Comparison of ENCODE assay signal across 9 cellular contexts in genomic region chr1:94247146-94248094, GRCh38. TPM values are rescaled to one million over a fixed set of nuclear protein-coding genes. Genes with fewer than 3 reads are reported as not detected.
DNase-seq lines count a peak whose midpoint lies in the region; ATAC-seq, FAIRE-seq and TF ChIP-seq lines count a peak whose summit lies in the region.
"Had no signal": no experiment of that assay in that cellular context is flagged by ENCODE, and none has a peak within 500 bp of the region (broad histone marks: within the 10 kb centered on the region; RNA-seq: fewer than 3 reads in every experiment).

No MANE protein-coding gene starts in this region.

- peaks cover 11% of the 10 kb centered on the region; the same call in 1 of the 2 replicates for H3K36me3 Mint-ChIP-seq in WTC11
- H3K36me3 Mint-ChIP-seq: CD4-positive, CD25-positive, alpha-beta regulatory T cell had no signal

- H3K9me3 Mint-ChIP-seq in WTC11, result peaks cover 17% of the 10 kb centered on the region

- H3K36me3 ChIP-seq in esophagus (ENCODE audit: control insufficient read depth in 2 of 2, insufficient read depth in 2 of 2, low read length in 1 of 2), result no peaks in the 10 kb centered on the region
- H3K36me3 ChIP-seq in muscle layer of duodenum (ENCODE audit: control insufficient read depth in 1 of 2, insufficient read depth in 2 of 2, low read length in 2 of 2), result no peaks in the 10 kb centered on the region
- H3K36me3 ChIP-seq in uterus, result no peaks in the 10 kb centered on the region

- peaks cover 10% of the 10 kb centered on the region for H3K4me1 Mint-ChIP-seq in WTC11

- peaks cover 0 to 3% of the 10 kb centered on the region in 2 donors for H3K27me3 ChIP-seq in esophagus (ENCODE audit: control insufficient read depth in 1 of 2, insufficient read depth in 2 of 2, low read length in 2 of 2)
- peaks cover 16% of the 10 kb centered on the region for H3K27me3 ChIP-seq in muscle layer of duodenum (ENCODE audit: low read depth, low read length)
- no peaks in the 10 kb centered on the region for H3K27me3 ChIP-seq in uterus

- H3K4me1 ChIP-seq in esophagus (ENCODE audit: control insufficient read depth in 2 of 2, insufficient read depth in 2 of 2, low read length in 1 of 2) (no peaks in the 10 kb centered on the region), muscle layer of duodenum (ENCODE audit: control insufficient read depth in 1 of 2, insufficient read depth in 2 of 2, low read length in 2 of 2) (peaks cover 0 to 10% of the 10 kb centered on the region in 2 donors), uterus (no peaks in the 10 kb centered on the region)

- CTCF ChIA-PET in WTC11 (lab: Charles Lee), result interaction anchor here (0.8 to 3.2 kb wide), 9 partner anchors 11 to 222 kb away, joined by 3 to 21 read pairs (median 6); partner anchors contain the start of gene ARHGAP29

- H3K27ac Mint-ChIP-seq in WTC11, result no peak overlapping the region

- peak; percentile 95 for ATAC-seq in WTC11

- peaks cover 92% of the 10 kb centered on the region for H3K27me3 Mint-ChIP-seq in WTC11 (ENCODE audit: low read depth)

- H3K4me3 ChIP-seq in esophagus (ENCODE audit: low read depth in 1 of 2, low read length in 2 of 2), result peak overlapping the region; percentile 67 to 71
- H3K4me3 ChIP-seq in muscle layer of duodenum (ENCODE audit: low read depth in 1 of 2, low read length in 2 of 2), result peak overlapping the region; percentile 67 to 74
- H3K4me3 ChIP-seq in uterus, result peak overlapping the region; percentile 31 to 76

- WGBS in esophagus, 2 donors, result 1% methylated on average over 86 to 102 of the region's 102 CpGs

- FAIRE-seq in H54 (lab: Jason Lieb, UNC), result no peak

- TF ChIP-seq CTCF in WTC11 (IDR thresholded peaks at IDR 0.05) (no peak), uterus (IDR thresholded peaks at IDR 0.05) (no peak)

- H3K27ac ChIP-seq in esophagus (ENCODE audit: low read depth in 2 of 2, low read length in 1 of 2) (peak overlapping the region; percentile 63 to 65), muscle layer of duodenum (ENCODE audit: low read length) (peak overlapping the region; percentile 72), uterus (peak overlapping the region; percentile 72 to 75)

- no peaks in the 10 kb centered on the region for H3K9me3 ChIP-seq in esophagus (ENCODE audit: control insufficient read depth in 2 of 2, insufficient read depth in 1 of 2, low read depth in 1 of 2, low read length in 1 of 2)
- peaks cover 0 to 4% of the 10 kb centered on the region in 2 donors for H3K9me3 ChIP-seq in muscle layer of duodenum (ENCODE audit: control insufficient read depth in 1 of 2, low read length in 2 of 2)
- H3K9me3 ChIP-seq in uterus, result no peaks in the 10 kb centered on the region

- peak; percentile 67 for TF ChIP-seq POLR2A in H54 (IDR thresholded peaks at IDR 0.05; ENCODE audit: low read depth, low read length)
- peak; percentile 75 to 83 for TF ChIP-seq POLR2A in uterus (IDR thresholded peaks at IDR 0.05)

- intact Hi-C loops in uterus (cut with DNase I; ENCODE audit: low total_unique reads), result no loop called here

- H3K4me3 Mint-ChIP-seq in WTC11, result peak overlapping the region; percentile 78

- POLR2A ChIA-PET in WTC11 (lab: Charles Lee), result interaction anchor here (0.5 to 1.4 kb wide), 3 partner anchors 10 to 1211 kb away, joined by 3 to 15 read pairs (median 4); partner anchors contain the start of gene ARHGAP29

- DNase-seq in NCI-H2227 (lab: John Stamatoyannopoulos, UW; ENCODE audit: unreplicated experiment) (peak; percentile 74), NCI-H2227 treated with DMSO at 0.1 percent for 48 hours (lab: John Stamatoyannopoulos, UW) (no peak), H54 (ENCODE audit: insufficient read length, low spot score) (no peak), NCI-H1092 (lab: John Stamatoyannopoulos, UW) (peak; percentile 12), WTC11 (ENCODE audit: low spot score) (peak; percentile 90), uterus (peak; percentile 50 to 52)

TF ChIP-seq in WTC11, 78 proteins besides CTCF, POLR2A, EP300 and RAD21 (continues in another document):
- 0 out of 2 replicates have a peak, but pooled peaks have one; percentile 19 for TF ChIP-seq NFE2L1 (CRISPR knock-in tag; IDR thresholded peaks at IDR 0.05)
- TF ChIP-seq, protein P1, sequence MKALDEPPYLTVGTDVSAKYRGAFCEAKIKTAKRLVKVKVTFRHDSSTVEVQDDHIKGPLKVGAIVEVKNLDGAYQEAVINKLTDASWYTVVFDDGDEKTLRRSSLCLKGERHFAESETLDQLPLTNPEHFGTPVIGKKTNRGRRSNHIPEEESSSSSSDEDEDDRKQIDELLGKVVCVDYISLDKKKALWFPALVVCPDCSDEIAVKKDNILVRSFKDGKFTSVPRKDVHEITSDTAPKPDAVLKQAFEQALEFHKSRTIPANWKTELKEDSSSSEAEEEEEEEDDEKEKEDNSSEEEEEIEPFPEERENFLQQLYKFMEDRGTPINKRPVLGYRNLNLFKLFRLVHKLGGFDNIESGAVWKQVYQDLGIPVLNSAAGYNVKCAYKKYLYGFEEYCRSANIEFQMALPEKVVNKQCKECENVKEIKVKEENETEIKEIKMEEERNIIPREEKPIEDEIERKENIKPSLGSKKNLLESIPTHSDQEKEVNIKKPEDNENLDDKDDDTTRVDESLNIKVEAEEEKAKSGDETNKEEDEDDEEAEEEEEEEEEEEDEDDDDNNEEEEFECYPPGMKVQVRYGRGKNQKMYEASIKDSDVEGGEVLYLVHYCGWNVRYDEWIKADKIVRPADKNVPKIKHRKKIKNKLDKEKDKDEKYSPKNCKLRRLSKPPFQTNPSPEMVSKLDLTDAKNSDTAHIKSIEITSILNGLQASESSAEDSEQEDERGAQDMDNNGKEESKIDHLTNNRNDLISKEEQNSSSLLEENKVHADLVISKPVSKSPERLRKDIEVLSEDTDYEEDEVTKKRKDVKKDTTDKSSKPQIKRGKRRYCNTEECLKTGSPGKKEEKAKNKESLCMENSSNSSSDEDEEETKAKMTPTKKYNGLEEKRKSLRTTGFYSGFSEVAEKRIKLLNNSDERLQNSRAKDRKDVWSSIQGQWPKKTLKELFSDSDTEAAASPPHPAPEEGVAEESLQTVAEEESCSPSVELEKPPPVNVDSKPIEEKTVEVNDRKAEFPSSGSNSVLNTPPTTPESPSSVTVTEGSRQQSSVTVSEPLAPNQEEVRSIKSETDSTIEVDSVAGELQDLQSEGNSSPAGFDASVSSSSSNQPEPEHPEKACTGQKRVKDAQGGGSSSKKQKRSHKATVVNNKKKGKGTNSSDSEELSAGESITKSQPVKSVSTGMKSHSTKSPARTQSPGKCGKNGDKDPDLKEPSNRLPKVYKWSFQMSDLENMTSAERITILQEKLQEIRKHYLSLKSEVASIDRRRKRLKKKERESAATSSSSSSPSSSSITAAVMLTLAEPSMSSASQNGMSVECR (CRISPR knock-in tag; IDR thresholded peaks at IDR 0.05; ENCODE audit: borderline replicate concordance), result no peak
- TF ChIP-seq ZNF317 (CRISPR knock-in tag; IDR thresholded peaks at IDR 0.05; ENCODE audit: borderline replicate concordance, low read depth), result 0 out of 2 replicates have a peak, but pooled peaks have one; percentile 36
- no peak for TF ChIP-seq MXD4 (CRISPR knock-in tag; IDR thresholded peaks at IDR 0.05; ENCODE audit: borderline replicate concordance)
- TF ChIP-seq CREM (CRISPR knock-in tag; IDR thresholded peaks at IDR 0.05), result peak; percentile 62; the same call in 1 of the 2 replicates
- no peak for TF ChIP-seq PRRX2 (CRISPR knock-in tag; IDR thresholded peaks at IDR 0.05)
- TF ChIP-seq MAX (CRISPR knock-in tag; IDR thresholded peaks at IDR 0.05), result 0 out of 2 replicates have a peak, but pooled peaks have one; percentile 19
- peak; percentile 87; the same call in 1 of the 2 replicates for TF ChIP-seq FOXP1 (CRISPR knock-in tag; IDR thresholded peaks at IDR 0.05; ENCODE audit: borderline replicate concordance)
- peak; percentile 83 for TF ChIP-seq SP1 (CRISPR knock-in tag; conservative IDR thresholded peaks at IDR 0.05)
- TF ChIP-seq GABPB1 (CRISPR knock-in tag; IDR thresholded peaks at IDR 0.05), result peak; percentile 37; the same call in 1 of the 2 replicates
- TF ChIP-seq, protein P2, sequence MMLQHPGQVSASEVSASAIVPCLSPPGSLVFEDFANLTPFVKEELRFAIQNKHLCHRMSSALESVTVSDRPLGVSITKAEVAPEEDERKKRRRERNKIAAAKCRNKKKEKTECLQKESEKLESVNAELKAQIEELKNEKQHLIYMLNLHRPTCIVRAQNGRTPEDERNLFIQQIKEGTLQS (CRISPR knock-in tag; conservative IDR thresholded peaks at IDR 0.05), result no peak
- peak; percentile 69; the same call in 1 of the 2 replicates for TF ChIP-seq E2F5 (CRISPR knock-in tag; IDR thresholded peaks at IDR 0.05)
- TF ChIP-seq, protein P3, sequence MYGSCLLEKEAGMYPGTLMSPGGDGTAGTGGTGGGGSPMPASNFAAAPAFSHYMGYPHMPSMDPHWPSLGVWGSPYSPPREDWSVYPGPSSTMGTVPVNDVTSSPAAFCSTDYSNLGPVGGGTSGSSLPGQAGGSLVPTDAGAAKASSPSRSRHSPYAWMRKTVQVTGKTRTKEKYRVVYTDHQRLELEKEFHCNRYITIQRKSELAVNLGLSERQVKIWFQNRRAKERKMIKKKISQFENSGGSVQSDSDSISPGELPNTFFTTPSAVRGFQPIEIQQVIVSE (CRISPR knock-in tag; IDR thresholded peaks at IDR 0.05; ENCODE audit: borderline replicate concordance), result no peak
- no peak for TF ChIP-seq NR2C2 (CRISPR knock-in tag; IDR thresholded peaks at IDR 0.05)
- TF ChIP-seq NFYB (CRISPR knock-in tag; conservative IDR thresholded peaks at IDR 0.05; ENCODE audit: low read depth), result 0 out of 2 replicates have a peak, but pooled peaks have one; percentile 11

RNA-seq across cellular contexts. Expression of gene ARHGAP29, which starts 10.0 kb away (rescaled TPM):
- total RNA-seq in WTC11 (2021) (3.5 to 6.6 TPM (median 4.4 TPM) in 3 replicates), uterus (10 to 100 TPM; 20.0 to 67.3 (median 38.8) TPM)
- polyA plus RNA-seq in esophagus, result 1 to 10 TPM; 2.7 to 2.8 TPM
- total RNA-seq: CD4-positive, CD25-positive, alpha-beta regulatory T cell had no signal
- polyA plus RNA-seq: CD4-positive, CD25-positive, alpha-beta regulatory T cell had no signal

Comparison
In these comparisons a context has a peak if more than half of its experiments do, and no peak if none do; other contexts are left out.
1. DNase-seq: peak in NCI-H2227 (single experiment), NCI-H1092 (single experiment), WTC11 (single experiment) and uterus (2 of 2); none in NCI-H2227 treated with DMSO at 0.1 percent for 48 hours (single experiment) and H54 (single experiment).
2. Peak in every context shown above with its lines, with median percentiles within 50 percentile points of each other: H3K27ac ChIP-seq and H3K4me3 ChIP-seq.